In genomic region chr14:77707724-77708408, GRCh38 we compare ENCODE assay signal across 8 cellular contexts. TPM values are rescaled to one million over a fixed set of nuclear protein-coding genes. Genes with fewer than 3 reads are reported as not detected.
A peak's percentile ranks its signal among the peaks of the same experiment; 100 is the strongest.
DNase-seq lines count a peak whose midpoint lies in the region; TF ChIP-seq lines count a peak whose summit lies in the region.

A gene with protein sequence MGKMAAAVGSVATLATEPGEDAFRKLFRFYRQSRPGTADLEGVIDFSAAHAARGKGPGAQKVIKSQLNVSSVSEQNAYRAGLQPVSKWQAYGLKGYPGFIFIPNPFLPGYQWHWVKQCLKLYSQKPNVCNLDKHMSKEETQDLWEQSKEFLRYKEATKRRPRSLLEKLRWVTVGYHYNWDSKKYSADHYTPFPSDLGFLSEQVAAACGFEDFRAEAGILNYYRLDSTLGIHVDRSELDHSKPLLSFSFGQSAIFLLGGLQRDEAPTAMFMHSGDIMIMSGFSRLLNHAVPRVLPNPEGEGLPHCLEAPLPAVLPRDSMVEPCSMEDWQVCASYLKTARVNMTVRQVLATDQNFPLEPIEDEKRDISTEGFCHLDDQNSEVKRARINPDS (minus strand): TSS chr14:77708023. CDS start chr14:77708004, 19 bp downstream.
Gene SLIRP (plus strand): TSS chr14:77708103. CDS start chr14:77708112, 9 bp downstream.

- peaks cover 19% of the 10 kb centered on the region for H3K36me3 Mint-ChIP-seq in activated naive CD4-positive, alpha-beta T cell treated with anti-CD3 and anti-CD28 coated beads for 36 hours (ENCODE audit: low read depth)

- peak; percentile 67 for DNase-seq in GM04504 (ENCODE audit: low read depth)
- peak; percentile 42 for DNase-seq in HFF-Myc (ENCODE audit: extremely low read depth, low read depth)
- DNase-seq in MV-4-11 (lab: John Stamatoyannopoulos, UW) = peak; percentile 82
- DNase-seq in SK-N-DZ (ENCODE audit: low spot score) = peak; percentile 84
- peak; percentile 92 for DNase-seq in activated naive CD4-positive, alpha-beta T cell treated with anti-CD3 and anti-CD28 coated beads for 36 hours
- peak; percentile 89 for DNase-seq in globus pallidus (ENCODE audit: low spot score)
- peak; percentile 82 for DNase-seq in occipital lobe (lab: John Stamatoyannopoulos, UW)
- DNase-seq in suprapubic skin (ENCODE audit: low spot score in 2 of 2) = peak; percentile 90 to 92

- no peaks in the 10 kb centered on the region for H3K27me3 Mint-ChIP-seq in activated naive CD4-positive, alpha-beta T cell treated with anti-CD3 and anti-CD28 coated beads for 36 hours (ENCODE audit: low read depth)

- no peaks in the 10 kb centered on the region for H3K27me3 ChIP-seq in suprapubic skin

- H3K4me1 ChIP-seq in suprapubic skin = peaks cover 31% of the 10 kb centered on the region

- peak within 1 kb of the TSS; percentile 87 for H3K4me3 Mint-ChIP-seq in activated naive CD4-positive, alpha-beta T cell treated with anti-CD3 and anti-CD28 coated beads for 36 hours

- H3K4me3 ChIP-seq in HFF-Myc (replicated peaks; ENCODE audit: low read depth, low read length) (peak within 1 kb of the TSS; percentile 98), suprapubic skin (peak within 1 kb of the TSS; percentile 90)

- under 1% methylated on average over 43 of the region's 49 CpGs for WGBS in suprapubic skin

- no peaks in the 10 kb centered on the region for H3K9me3 Mint-ChIP-seq in activated naive CD4-positive, alpha-beta T cell treated with anti-CD3 and anti-CD28 coated beads for 36 hours

- TF ChIP-seq POLR2A in suprapubic skin (IDR thresholded peaks at IDR 0.05) = peak in 1 of 2 donors; percentile 69

- peak within 1 kb of the TSS; percentile 88 for H3K27ac Mint-ChIP-seq in activated naive CD4-positive, alpha-beta T cell treated with anti-CD3 and anti-CD28 coated beads for 36 hours

- H3K27ac ChIP-seq in suprapubic skin = peak within 1 kb of the TSS; percentile 66

- H3K4me1 Mint-ChIP-seq in activated naive CD4-positive, alpha-beta T cell treated with anti-CD3 and anti-CD28 coated beads for 36 hours (ENCODE audit: low read depth) = peaks cover 48% of the 10 kb centered on the region

- CTCF ChIA-PET in activated naive CD4-positive, alpha-beta T cell treated with anti-CD3 and anti-CD28 coated beads for 36 hours (lab: Charles Lee) = interaction anchor here (0.6 to 1.5 kb wide), 3 partner anchors 11 to 90 kb away, joined by 3 to 6 read pairs (median 3); no protein-coding TSS in a partner anchor

- intact Hi-C loops in activated naive CD4-positive, alpha-beta T cell treated with anti-CD3 and anti-CD28 coated beads for 36 hours (cut with micrococcal nuclease) = loop anchor here (1.0 to 5.0 kb wide), 7 partner anchors 53 to 406 kb away; partner anchors contain the start of genes ADCK1, GSTZ1, SNW1 and SPTLC2

- no peak for TF ChIP-seq EP300 in suprapubic skin (IDR thresholded peaks at IDR 0.05)

- H3K9me3 ChIP-seq in suprapubic skin = no peaks in the 10 kb centered on the region

- TF ChIP-seq CTCF in HFF-Myc (IDR thresholded peaks at IDR 0.05; ENCODE audit: low read depth, low read length, missing control alignments) (no peak), suprapubic skin (IDR thresholded peaks at IDR 0.05) (no peak)

- H3K36me3 ChIP-seq in suprapubic skin = peaks cover 40% of the 10 kb centered on the region

RNA-seq across cellular contexts. Expression of the first gene that starts in this region (rescaled TPM):
- 9.4 and 17.7 TPM in 2 replicates for polyA plus RNA-seq in SK-N-DZ (2014; cell fraction: cytosol; rRNA removed)
- polyA plus RNA-seq in SK-N-DZ (2014; cell fraction: nucleus; rRNA removed) = 10.2 and 12.7 TPM in 2 replicates
- total RNA-seq in activated naive CD4-positive, alpha-beta T cell treated with anti-CD3 and anti-CD28 coated beads for 36 hours = 10 to 100 TPM; 13.5 to 14.5 TPM
- total RNA-seq in occipital lobe (12.2 TPM), suprapubic skin (10 to 100 TPM in 1 of 4 donors, 1 to 10 TPM in 3; 6.4 to 13.4 (median 7.3) TPM)

RNA-seq across cellular contexts. Expression of gene SLIRP, which starts in this region (rescaled TPM):
- polyA plus RNA-seq in SK-N-DZ (2014; cell fraction: cytosol; rRNA removed) = 989 and 1,108 TPM in 2 replicates
- 826 and 1,147 TPM in 2 replicates for polyA plus RNA-seq in SK-N-DZ (2014; cell fraction: nucleus; rRNA removed)
- total RNA-seq in activated naive CD4-positive, alpha-beta T cell treated with anti-CD3 and anti-CD28 coated beads for 36 hours = 100 to 1,000 TPM; 134 to 149 TPM
- total RNA-seq in occipital lobe (59.6 TPM), suprapubic skin (100 to 1,000 TPM in 3 of 4 donors, 10 to 100 TPM in 1; 59.1 to 147 (median 127) TPM)

Comparison
In these comparisons a context has a peak if more than half of its experiments do, and no peak if none do; other contexts are left out.
1. Peak in every context shown above with its lines: DNase-seq, H3K4me3 ChIP-seq and H3K27ac ChIP-seq.
2. DNase-seq: peak in every context shown above with its lines; median percentile 92 in activated naive CD4-positive, alpha-beta T cell treated with anti-CD3 and anti-CD28 coated beads for 36 hours; 91 in suprapubic skin; 89 in globus pallidus; 84 in SK-N-DZ; 82 in MV-4-11; 82 in occipital lobe; 67 in GM04504; 42 in HFF-Myc.